ENCODE assay signal across 8 cellular contexts in genomic region chr1:85027242-85027983, GRCh38. TPM values are rescaled to one million over a fixed set of nuclear protein-coding genes. Genes with fewer than 3 reads are reported as not detected.
DNase-seq lines count a peak whose midpoint lies in the region; ATAC-seq and TF ChIP-seq lines count a peak whose summit lies in the region.

No MANE protein-coding gene starts in this region.

- ATAC-seq in HG02884 (IDR thresholded peaks at IDR 0.05; ENCODE audit: unreplicated experiment) (peak; percentile 92), left ventricle myocardium superior (peak; percentile 59)

- no peak overlapping the region for H3K4me3 ChIP-seq in SU-DHL-6 (ENCODE audit: insufficient read depth, low read length, poor library complexity, severe bottlenecking)

- no peaks in the 10 kb centered on the region for H3F3A ChIP-seq in SU-DHL-6 (ENCODE audit: insufficient read depth)

- no peaks in the 10 kb centered on the region for H3K36me3 ChIP-seq in SU-DHL-6 (ENCODE audit: low read length)

- intact Hi-C loops in left ventricle myocardium superior (cut with micrococcal nuclease): no loop called here

- H4K20me1 ChIP-seq in SU-DHL-6 (ENCODE audit: low read depth, low read length): no peaks in the 10 kb centered on the region

- no peak overlapping the region for H3K4me2 ChIP-seq in SU-DHL-6 (ENCODE audit: low read depth, low read length, poor library complexity, severe bottlenecking)

- no peaks in the 10 kb centered on the region for H3K9me2 ChIP-seq in SU-DHL-6 (replicated peaks; ENCODE audit: insufficient read depth, low read length)

- peak overlapping the region; percentile 43 for H2AFZ ChIP-seq in SU-DHL-6 (ENCODE audit: low read depth, low read length, severe bottlenecking)

- no peak overlapping the region for H3K27ac ChIP-seq in SU-DHL-6 (ENCODE audit: low read depth, low read length)

- peak; percentile 1 for DNase-seq in stimulated activated CD8-positive, alpha-beta memory T cell treated with anti-CD3 and anti-CD28 coated beads, Interleukin-12 subunit alpha, Interleukin-12 subunit beta, amount 100 ng/mL, for 4 hours (ENCODE audit: low read depth)
- no peak for DNase-seq in stimulated activated CD8-positive, alpha-beta memory T cell treated with anti-CD3 and anti-CD28 coated beads, Interleukin-4, amount 100 ng/mL, for 48 hours
- no peak for DNase-seq in left ventricle myocardium superior
- no peak for DNase-seq in glomerular visceral epithelial cell (ENCODE audit: extremely low spot score)
- no peak for DNase-seq in HuH-7.5 (ENCODE audit: low spot score)
- no peak for DNase-seq in Ammon's horn (ENCODE audit: low spot score)

- no peak overlapping the region for H3K9ac ChIP-seq in SU-DHL-6 (ENCODE audit: low read length)

- H3K9me3 ChIP-seq in SU-DHL-6 (ENCODE audit: insufficient read depth, low read length): no peaks in the 10 kb centered on the region

- H3K27me3 ChIP-seq in SU-DHL-6 (ENCODE audit: low read length): no peaks in the 10 kb centered on the region

- no peak for TF ChIP-seq CTCF in SU-DHL-6 (IDR thresholded peaks at IDR 0.05; ENCODE audit: insufficient read depth, low read length, poor library complexity, severe bottlenecking)

- H3K79me2 ChIP-seq in SU-DHL-6 (ENCODE audit: insufficient read depth, low read length): no peaks in the 10 kb centered on the region

RNA-seq across cellular contexts. Expression of gene MCOLN3, which starts 20.9 kb away (rescaled TPM):
- total RNA-seq in left ventricle myocardium superior: 0.72 TPM

RNA-seq across cellular contexts. Expression of gene MCOLN2, which starts 30.5 kb away (rescaled TPM):
- 0.52 TPM for total RNA-seq in left ventricle myocardium superior
